ENCODE assay signal across 13 cellular contexts in genomic region chr1:235614442-235614954, GRCh38. TPM values are rescaled to one million over a fixed set of nuclear protein-coding genes. Genes with fewer than 3 reads are reported as not detected.
DNase-seq lines count a peak whose midpoint lies in the region; ATAC-seq and TF ChIP-seq lines count a peak whose summit lies in the region.
"Had no signal": no experiment of that assay in that cellular context is flagged by ENCODE, and none has a peak within 500 bp of the region (broad histone marks: within the 10 kb centered on the region; RNA-seq: fewer than 3 reads in every experiment).

No MANE protein-coding gene starts in this region.

- H3K9ac ChIP-seq in endodermal cell (ENCODE audit: extremely low read depth, low read length, poor library complexity, severe bottlenecking) (no peak overlapping the region), mesenchymal stem cell (ENCODE audit: low read length) (no peak overlapping the region)

- H2BK12ac ChIP-seq in mesenchymal stem cell (ENCODE audit: low read length in 2 of 2): no peak overlapping the region

- H3K9me2 ChIP-seq in PC-9 (ENCODE audit: insufficient read depth): no peaks in the 10 kb centered on the region

- H4K91ac ChIP-seq in mesenchymal stem cell (ENCODE audit: low read length): peak overlapping the region; percentile 52

- no peak overlapping the region for H3K14ac ChIP-seq in mesenchymal stem cell (ENCODE audit: low read length in 2 of 2)

- H3K9me3 ChIP-seq in endodermal cell (ENCODE audit: control insufficient read depth, low read length) (no peaks in the 10 kb centered on the region), mesenchymal stem cell (ENCODE audit: control insufficient read depth, low read length) (no peaks in the 10 kb centered on the region), PC-9 (ENCODE audit: insufficient read depth, low read depth) (no peaks in the 10 kb centered on the region), suprapubic skin (no peaks in the 10 kb centered on the region)
- H3K9me3 ChIP-seq: Caco-2 had no signal

- H3K4me3 Mint-ChIP-seq in endodermal cell: no peak overlapping the region
- H3K4me3 Mint-ChIP-seq: CD14-positive monocyte; CD8-positive, alpha-beta memory T cell had no signal

- no peaks in the 10 kb centered on the region for H4K20me1 ChIP-seq in PC-9 (ENCODE audit: insufficient read depth)

- H3K27me3 Mint-ChIP-seq in endodermal cell (ENCODE audit: insufficient read depth): no peaks in the 10 kb centered on the region

- TF ChIP-seq CTCF in endodermal cell (conservative IDR thresholded peaks at IDR 0.05): peak; percentile 30
- no peak for TF ChIP-seq CTCF in PC-9 (conservative IDR thresholded peaks at IDR 0.05)
- no peak for TF ChIP-seq CTCF in suprapubic skin (IDR thresholded peaks at IDR 0.05)

- no peak overlapping the region for H2AFZ ChIP-seq in mesenchymal stem cell (ENCODE audit: low read depth, low read length)
- H2AFZ ChIP-seq in PC-9: no peak overlapping the region

- intact Hi-C loops in PC-9 (cut with micrococcal nuclease; ENCODE audit: unreplicated experiment): no loop called here

- H3K27ac ChIP-seq in endodermal cell (ENCODE audit: low read depth, low read length) (no peak overlapping the region), mesenchymal stem cell (ENCODE audit: low read length, poor library complexity, severe bottlenecking) (no peak overlapping the region), PC-9 (no peak overlapping the region), suprapubic skin (no peak overlapping the region)

- no peaks in the 10 kb centered on the region for H3K79me1 ChIP-seq in mesenchymal stem cell (replicated peaks; ENCODE audit: low read length, poor library complexity, severe bottlenecking)

- H3K79me2 ChIP-seq in PC-9 (ENCODE audit: low read depth): no peaks in the 10 kb centered on the region

- CTCF ChIA-PET in PC-9 (lab: Charles Lee): no interaction called here

- no peak overlapping the region for H2BK15ac ChIP-seq in mesenchymal stem cell (ENCODE audit: low read depth, poor library complexity, severe bottlenecking)

- H2BK120ac ChIP-seq in mesenchymal stem cell (ENCODE audit: low read depth, low read length): no peak overlapping the region

- no peaks in the 10 kb centered on the region for H3K36me3 ChIP-seq in endodermal cell (ENCODE audit: control insufficient read depth, insufficient read depth, low read length)
- no peaks in the 10 kb centered on the region for H3K36me3 ChIP-seq in mesenchymal stem cell (ENCODE audit: control insufficient read depth in 1 of 2, insufficient read depth in 2 of 2, low read depth in 1 of 2, low read length in 2 of 2)
- H3K36me3 ChIP-seq in PC-9 (ENCODE audit: low read depth): no peaks in the 10 kb centered on the region
- H3K36me3 ChIP-seq in suprapubic skin: no peaks in the 10 kb centered on the region

- H3K27ac Mint-ChIP-seq in endodermal cell: no peak overlapping the region
- H3K27ac Mint-ChIP-seq: CD14-positive monocyte had no signal

- H3K4me2 ChIP-seq in mesenchymal stem cell (ENCODE audit: low read length, poor library complexity, severe bottlenecking) (no peak overlapping the region), PC-9 (no peak overlapping the region)

- peaks cover 7% of the 10 kb centered on the region for H3K4me1 Mint-ChIP-seq in endodermal cell
- H3K4me1 Mint-ChIP-seq: CD14-positive monocyte; CD8-positive, alpha-beta memory T cell had no signal

- no peak for TF ChIP-seq POLR2A in suprapubic skin (IDR thresholded peaks at IDR 0.05)

- H3K23ac ChIP-seq in mesenchymal stem cell (ENCODE audit: low read length in 2 of 2): no peak overlapping the region

- WGBS in endodermal cell (ENCODE audit: insufficient coverage in 1 of 2, insufficient read length in 1 of 2), 2 experiments: 62 to 90% methylated on average over 2 to 7 of the region's 7 CpGs
- 76% methylated on average over 7 of the region's 7 CpGs for WGBS in mesenchymal stem cell
- 90% methylated on average over 6 of the region's 7 CpGs for WGBS in suprapubic skin

- ATAC-seq in HG03378 (IDR thresholded peaks at IDR 0.05; ENCODE audit: unreplicated experiment): no peak

- peak; percentile 55 for DNase-seq in HuH-7.5 (ENCODE audit: low spot score)
- no peak for DNase-seq in endodermal cell
- DNase-seq in mesenchymal stem cell: no peak
- DNase-seq in PC-9: no peak
- no peak for DNase-seq in T-helper 9 cell
- DNase-seq in suprapubic skin (ENCODE audit: low spot score in 2 of 2): no peak
- DNase-seq: Caco-2; CD8-positive, alpha-beta memory T cell; DMS53; GF-D8; H7 had no signal

- POLR2A ChIA-PET in PC-9 (lab: Charles Lee; ENCODE audit: unreplicated experiment): no interaction called here

- no peak for TF ChIP-seq EP300 in suprapubic skin (IDR thresholded peaks at IDR 0.05)

- H3K4me1 ChIP-seq in endodermal cell (ENCODE audit: control insufficient read depth, insufficient read depth, low read length) (no peaks in the 10 kb centered on the region), mesenchymal stem cell (ENCODE audit: control insufficient read depth, insufficient read depth, low read depth, low read length) (peaks cover 6% of the 10 kb centered on the region), PC-9 (replicated peaks; ENCODE audit: insufficient read depth) (no peaks in the 10 kb centered on the region), suprapubic skin (no peaks in the 10 kb centered on the region)

- peak overlapping the region; percentile 19 for H4K8ac ChIP-seq in mesenchymal stem cell (ENCODE audit: low read length)

- no TSS peak for BruUV-seq in PC-9 (replicated peaks; lab: Mats Ljungman, UMichigan)

- no peaks in the 10 kb centered on the region for H3K36me3 Mint-ChIP-seq in endodermal cell (ENCODE audit: low read depth)
- H3K36me3 Mint-ChIP-seq: CD14-positive monocyte; CD8-positive, alpha-beta memory T cell had no signal

- no peak overlapping the region for H3K18ac ChIP-seq in mesenchymal stem cell (ENCODE audit: low read depth in 1 of 2, low read length in 2 of 2)

- H3K4ac ChIP-seq in mesenchymal stem cell (ENCODE audit: low read depth in 1 of 2, low read length in 2 of 2): no peak overlapping the region

- H3K4me3 ChIP-seq in endodermal cell (ENCODE audit: low read length) (no peak overlapping the region), mesenchymal stem cell (ENCODE audit: insufficient read depth in 1 of 2, low read depth in 1 of 2, low read length in 2 of 2) (no peak overlapping the region), PC-9 (no peak overlapping the region), suprapubic skin (no peak overlapping the region)

- no peak overlapping the region for H2BK5ac ChIP-seq in mesenchymal stem cell (ENCODE audit: low read depth, low read length, poor library complexity, severe bottlenecking)

- no peaks in the 10 kb centered on the region for H3F3A ChIP-seq in PC-9 (ENCODE audit: insufficient read depth, low read depth)

- H3K27me3 ChIP-seq in endodermal cell (ENCODE audit: control insufficient read depth, insufficient read depth, low read length, poor library complexity, severe bottlenecking) (no peaks in the 10 kb centered on the region), mesenchymal stem cell (ENCODE audit: control insufficient read depth in 1 of 2, insufficient read depth in 1 of 2, low read length in 2 of 2) (peaks cover 14 to 35% of the 10 kb centered on the region in 2 experiments), PC-9 (ENCODE audit: insufficient read depth, low read depth) (no peaks in the 10 kb centered on the region), suprapubic skin (no peaks in the 10 kb centered on the region)

- no peak overlapping the region for H2AK5ac ChIP-seq in mesenchymal stem cell (ENCODE audit: low read length, severe bottlenecking)

- H3K9me3 Mint-ChIP-seq in endodermal cell: no peaks in the 10 kb centered on the region
- H3K9me3 Mint-ChIP-seq: CD14-positive monocyte; CD8-positive, alpha-beta memory T cell had no signal

RNA-seq across cellular contexts. Expression of gene GNG4, which starts 35.1 kb away (rescaled TPM):
- 10 to 100 TPM; 13.5 to 14.2 TPM for total RNA-seq in endodermal cell
- polyA plus RNA-seq in endodermal cell (2013, experiment 1 of 2): 23.3 TPM
- 22.1 TPM for polyA plus RNA-seq in endodermal cell (2013, experiment 2 of 2)
- 0.07 TPM for polyA plus RNA-seq in mesenchymal stem cell (2013, experiment 1 of 2)
- 0.14 TPM for polyA plus RNA-seq in mesenchymal stem cell (2013, experiment 2 of 2)
- 15.5 and 16.3 TPM in 2 replicates for total RNA-seq in PC-9 (2021)
- under 1 TPM in 3 of 4 donors, not detected in 1; 0.13 to 0.76 (median 0.72) TPM for total RNA-seq in suprapubic skin
- polyA plus RNA-seq: CD14-positive monocyte; CD8-positive, alpha-beta memory T cell had no signal
